8 cellular contexts compared by ENCODE assay signal in genomic region chr12:6367065-6367968, GRCh38.
DNase-seq lines count a peak whose midpoint lies in the region; ATAC-seq and TF ChIP-seq lines count a peak whose summit lies in the region.

No MANE protein-coding gene starts in this region.

- no peak overlapping the region for H3K27ac Mint-ChIP-seq in central memory CD8-positive, alpha-beta T cell (ENCODE audit: low read depth)

- H3K27me3 Mint-ChIP-seq in central memory CD8-positive, alpha-beta T cell, result no peaks in the 10 kb centered on the region

- H3K36me3 Mint-ChIP-seq in central memory CD8-positive, alpha-beta T cell (ENCODE audit: insufficient read depth), result no peaks in the 10 kb centered on the region

- H3K4me3 ChIP-seq in HFF-Myc (replicated peaks; ENCODE audit: low read depth, low read length), result no peak overlapping the region

- ATAC-seq in central memory CD8-positive, alpha-beta T cell (replicated peaks; ENCODE audit: extremely low read depth, poor library complexity, severe bottlenecking), result peak; percentile 68

- DNase-seq in NCI-H2227 (lab: John Stamatoyannopoulos, UW; ENCODE audit: unreplicated experiment), result peak; percentile 14
- DNase-seq in NCI-H2227 treated with DMSO at 0.1 percent for 48 hours (lab: John Stamatoyannopoulos, UW), result no peak
- DNase-seq in HFF-Myc (ENCODE audit: extremely low read depth, low read depth), result no peak
- DNase-seq in RKO (ENCODE audit: low spot score), result peak; percentile 69
- peak in 1 of 2 donors; percentile 37 for DNase-seq in central memory CD8-positive, alpha-beta T cell (ENCODE audit: low spot score in 2 of 2)
- peak; percentile 80 for DNase-seq in pons (ENCODE audit: low spot score)
- no peak for DNase-seq in DMS153 (lab: John Stamatoyannopoulos, UW)
- DNase-seq in AG08395 (ENCODE audit: low spot score), result no peak

- peak; percentile 22 for TF ChIP-seq CTCF in HFF-Myc (IDR thresholded peaks at IDR 0.05; ENCODE audit: low read depth, low read length, missing control alignments)

- peaks cover 16% of the 10 kb centered on the region for H3K4me1 Mint-ChIP-seq in central memory CD8-positive, alpha-beta T cell

- no peaks in the 10 kb centered on the region for H3K9me3 Mint-ChIP-seq in central memory CD8-positive, alpha-beta T cell

- H3K4me3 Mint-ChIP-seq in central memory CD8-positive, alpha-beta T cell, result no peak overlapping the region

Comparison
In these comparisons a context has a peak if more than half of its experiments do, and no peak if none do; other contexts are left out.
1. DNase-seq: peak in NCI-H2227 (single experiment), RKO (single experiment) and pons (single experiment); none in NCI-H2227 treated with DMSO at 0.1 percent for 48 hours (single experiment), HFF-Myc (single experiment), DMS153 (single experiment) and AG08395 (single experiment).